ENCODE assay signal across 12 cellular contexts in the genomic region with DNA sequence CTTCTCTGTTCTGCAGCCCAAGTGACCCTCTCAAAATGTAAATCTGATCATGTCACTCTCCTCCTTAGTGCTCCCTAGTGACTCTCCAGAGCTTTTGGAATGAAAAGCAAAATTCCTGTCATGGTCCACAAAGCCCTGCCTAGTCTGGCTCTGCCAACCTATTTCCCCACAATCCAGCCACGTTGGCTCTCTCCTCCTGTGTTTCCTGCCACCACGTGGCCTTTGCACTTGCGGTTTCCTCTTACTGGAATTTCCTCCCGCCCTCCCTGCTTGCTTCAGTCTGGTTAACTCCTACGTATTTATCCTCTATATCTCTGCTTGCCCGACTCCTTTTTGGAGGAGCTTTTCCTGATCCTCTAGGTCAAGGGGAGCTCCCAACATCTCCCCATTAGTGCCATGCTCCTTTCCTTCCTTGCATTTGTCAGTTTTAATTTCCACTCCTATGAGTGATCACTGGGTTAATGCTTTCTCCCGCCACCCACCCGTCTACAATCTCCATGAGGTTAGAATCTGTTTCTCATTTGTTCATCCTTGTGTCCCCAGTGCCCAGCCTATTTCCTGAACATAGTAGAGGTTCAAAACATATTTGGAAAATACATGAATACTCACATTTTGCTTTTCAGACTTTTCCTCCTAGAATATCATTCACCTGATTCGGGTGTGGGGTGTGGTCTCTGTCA. TPM values are rescaled to one million over a fixed set of nuclear protein-coding genes. Genes with fewer than 3 reads are reported as not detected.
DNase-seq lines count a peak whose midpoint lies in the region; ATAC-seq, FAIRE-seq and TF ChIP-seq lines count a peak whose summit lies in the region.
"Had no signal": no experiment of that assay in that cellular context is flagged by ENCODE, and none has a peak within 500 bp of the region (broad histone marks: within the 10 kb centered on the region; RNA-seq: fewer than 3 reads in every experiment).

No MANE protein-coding gene starts in this region.

- no peak overlapping the region; the same call in 2 of the 3 replicates for H3K27ac ChIP-seq in K562 (ENCODE audit: extremely low read depth, low read depth, low read length)
- H3K27ac ChIP-seq in kidney (ENCODE audit: low read depth in 2 of 2, low read length in 2 of 2) = peak overlapping the region; percentile 27 to 87
- no peak overlapping the region for H3K27ac ChIP-seq in trophoblast cell (ENCODE audit: low read depth, low read length)

- H3K9me1 ChIP-seq in K562 (ENCODE audit: control insufficient read depth, insufficient read depth, low read length) = no peaks in the 10 kb centered on the region

- H3K4me2 ChIP-seq in K562 (ENCODE audit: insufficient read depth, low read length) (peak overlapping the region; percentile 29), trophoblast cell (ENCODE audit: low read length) (no peak overlapping the region)

- CTCF ChIA-PET in K562 (lab: Yijun Ruan, JAX; ENCODE audit: low intra/inter-chr PET ratio) = no interaction called here

- no peak overlapping the region for H3K4me3 ChIP-seq in K562
- no peak overlapping the region for H3K4me3 ChIP-seq in kidney (ENCODE audit: low read length in 2 of 2)
- H3K4me3 ChIP-seq in trophoblast cell (ENCODE audit: low read depth, low read length) = no peak overlapping the region

- H2BK5ac ChIP-seq in trophoblast cell (ENCODE audit: low read depth, low read length, poor library complexity) = no peak overlapping the region

- H3K9ac ChIP-seq in K562 (ENCODE audit: insufficient read depth in 1 of 2, low read depth in 2 of 2, low read length in 2 of 2) = no peak overlapping the region; a peak in 1 of 4 replicates
- H3K9ac ChIP-seq in kidney (ENCODE audit: low read length in 2 of 2) = no peak overlapping the region
- H3K9ac ChIP-seq in trophoblast cell (ENCODE audit: low read length) = no peak overlapping the region

- ATAC-seq in K562 (peak; percentile 67), GM19455 (IDR thresholded peaks at IDR 0.05; ENCODE audit: unreplicated experiment) (no peak), HG03342 (IDR thresholded peaks at IDR 0.05; ENCODE audit: unreplicated experiment) (no peak)

- H2BK12ac ChIP-seq in trophoblast cell (ENCODE audit: low read length) = no peak overlapping the region

- POLR2A ChIA-PET in K562 (lab: Yijun Ruan, JAX) = interaction anchor here (1.0 to 1.3 kb wide), 2 partner anchors 8 to 12 kb away, joined by 3 to 4 read pairs; partner anchors contain the start of gene NNMT

- no TSS peak for BruUV-seq in K562 (replicated peaks; lab: Mats Ljungman, UMichigan)

- peaks cover 1% of the 10 kb centered on the region for H3K79me1 ChIP-seq in trophoblast cell (ENCODE audit: low read length)

- H2AK5ac ChIP-seq in trophoblast cell (ENCODE audit: low read length) = no peak overlapping the region

- H4K91ac ChIP-seq in trophoblast cell (ENCODE audit: low read depth, low read length) = no peak overlapping the region

- H3K9me3 ChIP-seq in K562 (replicated peaks; ENCODE audit: control insufficient read depth, insufficient read depth, low read depth, low read length) (no peaks in the 10 kb centered on the region), kidney (ENCODE audit: control insufficient read depth in 1 of 2, low read length in 2 of 2) (no peaks in the 10 kb centered on the region), trophoblast cell (ENCODE audit: insufficient read depth, low read depth, low read length) (peaks cover 2% of the 10 kb centered on the region)

- no peak for TF ChIP-seq RAD21 in K562 (CRISPR knock-in tag; conservative IDR thresholded peaks at IDR 0.05 in 1 of 2, IDR thresholded peaks at IDR 0.05 in 1 of 2)

- H3K27me3 ChIP-seq in K562 (ENCODE audit: control insufficient read depth in 2 of 2, insufficient read depth in 2 of 2, low read length in 2 of 2) = no peaks in the 10 kb centered on the region
- no peaks in the 10 kb centered on the region for H3K27me3 ChIP-seq in trophoblast cell (ENCODE audit: insufficient read depth, low read length)

- peak; percentile 31; the same call in 1 of the 2 replicates for TF ChIP-seq EP300 in K562 (IDR thresholded peaks at IDR 0.05; ENCODE audit: low read length)

- H4K20me1 ChIP-seq in K562 (replicated peaks; ENCODE audit: control insufficient read depth, insufficient read depth, low read length) = no peaks in the 10 kb centered on the region

- H3K79me2 ChIP-seq in K562 (ENCODE audit: control insufficient read depth, insufficient read depth, low read length) (no peaks in the 10 kb centered on the region), trophoblast cell (ENCODE audit: control insufficient read depth, insufficient read depth, low read length, poor library complexity) (no peaks in the 10 kb centered on the region)

- H3K18ac ChIP-seq in trophoblast cell (ENCODE audit: low read length) = no peak overlapping the region

- H3K14ac ChIP-seq in trophoblast cell (ENCODE audit: low read length) = no peak overlapping the region

- intact Hi-C loops in K562 (cut with micrococcal nuclease) = no loop called here
- intact Hi-C loops in kidney (cut with DNase I) = no loop called here

- H3K23ac ChIP-seq in trophoblast cell (ENCODE audit: low read length) = no peak overlapping the region

- peaks cover 7 to 52% of the 10 kb centered on the region in 2 experiments for H3K4me1 ChIP-seq in K562 (replicated peaks in 1 of 2; ENCODE audit: control insufficient read depth in 2 of 2, insufficient read depth in 2 of 2, low read length in 2 of 2)
- H3K4me1 ChIP-seq in kidney (ENCODE audit: control insufficient read depth in 1 of 2, insufficient read depth in 1 of 2, low read depth in 1 of 2, low read length in 2 of 2) = peaks cover 0 to 7% of the 10 kb centered on the region in 2 donors
- peaks cover 0 to 10% of the 10 kb centered on the region in 2 experiments for H3K4me1 ChIP-seq in trophoblast cell (ENCODE audit: control insufficient read depth in 1 of 2, insufficient read depth in 2 of 2, low read length in 2 of 2)

- H3K36me3 ChIP-seq in K562 (ENCODE audit: control insufficient read depth, insufficient read depth, low read length) (no peaks in the 10 kb centered on the region), kidney (ENCODE audit: control insufficient read depth in 1 of 2, insufficient read depth in 2 of 2, low read length in 2 of 2) (no peaks in the 10 kb centered on the region), trophoblast cell (ENCODE audit: control insufficient read depth in 1 of 2, insufficient read depth in 2 of 2, low read length in 2 of 2) (peaks cover 2 to 11% of the 10 kb centered on the region in 2 experiments)

- no peak overlapping the region for H4K12ac ChIP-seq in trophoblast cell (ENCODE audit: low read depth, low read length)

- no peak overlapping the region for H3K4ac ChIP-seq in trophoblast cell (ENCODE audit: low read depth, low read length)

- DNase-seq in HCEC 1CT (peak; percentile 83), K562 (ENCODE audit: extremely low read depth in 1 of 4, low spot score in 3 of 4) (peak in 2 of 4 experiments; percentile 32 to 65), kidney (peak; percentile 88), stromal cell of bone marrow (ENCODE audit: low read depth) (peak; percentile 94), trophoblast cell (no peak)
- no peak for DNase-seq in activated effector memory CD4-positive, alpha-beta T cell treated with Interleukin-2 at 50 U/mL for 16 hours
- DNase-seq: activated gamma-delta T cell treated with Interleukin-2 at 50 U/mL for 16 hours, NCI-H1048 had no signal

- H2AFZ ChIP-seq in K562 (ENCODE audit: low read depth, low read length) (peak overlapping the region; percentile 37), trophoblast cell (ENCODE audit: insufficient read depth, low read length, poor library complexity) (no peak overlapping the region)

- TF ChIP-seq CTCF in K562 (IDR thresholded peaks at IDR 0.05 in 2 of 3, conservative IDR thresholded peaks at IDR 0.05 in 1 of 3; ENCODE audit: insufficient read depth in 2 of 3, low read depth in 1 of 3, low read length in 3 of 3) = no peak
- TF ChIP-seq CTCF in kidney (IDR thresholded peaks at IDR 0.05; ENCODE audit: borderline replicate concordance, extremely low read depth, insufficient read depth) = no peak

- 8% methylated on average over 9 of the region's 9 CpGs for WGBS in K562 (ENCODE audit: insufficient coverage, low coverage, missing lambda C conversion rate)
- WGBS in trophoblast cell (ENCODE audit: extremely low coverage, insufficient coverage, insufficient read length) = no CpG with 5 or more reads among the region's 9 CpGs

- FAIRE-seq in K562 (lab: Jason Lieb, UNC) = peak; percentile 79
- no peak for FAIRE-seq in kidney (lab: Jason Lieb, UNC)
- FAIRE-seq: H1 had no signal

- in situ Hi-C loops in K562 (cut with MboI) = no loop called here

- no peak overlapping the region for H2BK120ac ChIP-seq in trophoblast cell (ENCODE audit: insufficient read depth, low read length, poor library complexity)

- TF ChIP-seq POLR2A in K562 (conservative IDR thresholded peaks at IDR 0.05) = no peak

- H4K8ac ChIP-seq in trophoblast cell (ENCODE audit: low read depth, low read length) = no peak overlapping the region

TF ChIP-seq in K562, 482 proteins besides CTCF, POLR2A, EP300 and RAD21 (continues in another document):
- TF ChIP-seq TRIM28 (IDR thresholded peaks at IDR 0.05) (no peak), ZNF253 (CRISPR knock-in tag; conservative IDR thresholded peaks at IDR 0.05) (no peak)

RNA-seq across cellular contexts. Expression of gene NNMT, which starts 11.5 kb away (rescaled TPM):
- 3.2 and 5.0 TPM in 2 replicates for total RNA-seq in K562 (2011; cell fraction: chromatin; rRNA removed; ENCODE audit: low replicate concordance)
- total RNA-seq in K562 (2011; cell fraction: nucleolus; rRNA removed) = 3.2 and 4.3 TPM in 2 replicates
- total RNA-seq in K562 (2011; cell fraction: nucleoplasm; rRNA removed) = 4.2 and 6.6 TPM in 2 replicates
- total RNA-seq in K562 (2014; rRNA removed) (14.3 and 14.6 TPM in 2 replicates), K562 (2014; rRNA removed; fragmentation: Illumina TruSeq; extraction: Trizol) (9.3 and 11.0 TPM in 2 replicates), K562 (2015; rRNA removed; fragmentation: Illumina TruSeq; extraction: Trizol) (8.6 and 9.5 TPM in 2 replicates), K562 (2021) (11.2 and 11.7 TPM in 2 replicates), kidney (1,451 TPM)
- polyA plus RNA-seq in K562 (2011; rRNA removed) (9.8 and 15.0 TPM in 2 replicates), K562 (2014; fragmentation: Illumina TruSeq; extraction: Trizol) (6.1 and 9.1 TPM in 2 replicates), K562 (2014; fragmentation: Nextera tagmentation; extraction: Ambion mirVana) (10 to 100 TPM; 10.0 to 13.4 TPM), K562 (2014; rRNA removed) (9.0 and 11.5 TPM in 2 replicates), kidney (ENCODE audit: insufficient read depth, low read depth, low replicate concordance) (91.9 TPM)
- 10.1 and 17.6 TPM in 2 replicates for polyA plus RNA-seq in K562 (2011; cell fraction: cytosol; rRNA removed)
- polyA plus RNA-seq in K562 (2011; cell fraction: nucleus; rRNA removed) = 3.7 and 4.5 TPM in 2 replicates
- polyA plus RNA-seq in K562 (2012) = 15.0 and 55.5 TPM in 2 replicates
- 6.1 and 8.8 TPM in 2 replicates for polyA minus RNA-seq in K562 (2011; rRNA and poly(A)+ RNA removed)
- 9.4 and 10.8 TPM in 2 replicates for polyA minus RNA-seq in K562 (2011; cell fraction: cytosol; rRNA and poly(A)+ RNA removed)
- polyA minus RNA-seq in K562 (2011; cell fraction: nucleus; rRNA and poly(A)+ RNA removed) = 3.8 and 6.2 TPM in 2 replicates
- polyA plus RNA-seq in trophoblast cell (2013) = 34.8 and 37.8 TPM in 2 replicates
- total RNA-seq: H1; T-helper 1 cell treated with Interleukin-12 subunit alpha and Interleukin-12 subunit beta and Interleukin-4 antibody, amounts not matched to agents 30 ng/mL and 1 ng/mL, for 36 hours had no signal
- polyA plus RNA-seq: H1 had no signal

Comparison
In these comparisons a context has a peak if more than half of its experiments do, and no peak if none do; other contexts are left out.
1. DNase-seq: peak in HCEC 1CT (single experiment), kidney (single experiment) and stromal cell of bone marrow (single experiment); none in activated effector memory CD4-positive, alpha-beta T cell treated with Interleukin-2 at 50 U/mL for 16 hours (single experiment) and trophoblast cell (0 of 2).
2. H3K27ac ChIP-seq: peak in kidney (2 of 2); none in K562 (single experiment) and trophoblast cell (single experiment).
3. RNA of gene NNMT, which starts 11.5 kb away (total RNA-seq): 1,451 TPM in kidney (single experiment); 3.2 to 14.6 TPM in K562; every median in the first group is over 10 times any median in the second.